In the genomic region with DNA sequence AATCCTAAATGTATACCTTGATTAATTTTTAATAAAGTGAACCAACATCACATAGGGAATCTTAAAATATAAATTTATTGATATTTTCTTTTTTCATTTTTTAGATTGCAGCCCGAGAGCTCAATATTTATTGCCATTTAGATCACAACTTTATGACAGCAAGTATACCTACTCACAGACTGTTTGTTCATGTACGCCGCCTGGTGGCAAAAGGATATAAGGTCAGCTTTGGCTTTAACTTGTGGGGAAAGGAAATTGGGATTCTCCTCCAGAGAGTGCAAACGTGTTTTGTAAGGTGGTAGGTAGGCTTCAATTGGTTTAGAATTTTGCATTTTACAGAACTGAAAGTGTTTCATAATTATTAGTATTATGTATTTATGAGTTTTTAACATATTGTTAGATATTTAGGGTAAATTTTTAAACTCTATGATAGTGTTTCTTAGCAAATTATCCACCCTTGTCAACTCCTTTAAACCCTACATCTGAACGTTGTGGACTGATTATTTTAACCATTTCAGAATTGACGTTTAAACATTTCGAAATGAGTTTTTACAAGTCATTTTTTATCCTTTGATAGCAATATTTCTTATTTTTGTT, we compare ENCODE assay signal across 7 cellular contexts. TPM values are rescaled to one million over a fixed set of nuclear protein-coding genes. Genes with fewer than 3 reads are reported as not detected.
A peak's percentile ranks its signal among the peaks of the same experiment; 100 is the strongest.
DNase-seq lines count a peak whose midpoint lies in the region; ATAC-seq and TF ChIP-seq lines count a peak whose summit lies in the region.

No MANE protein-coding gene starts in this region.

- no peak overlapping the region for H2BK120ac ChIP-seq in IMR-90 (ENCODE audit: low read depth, low read length)

- no peak overlapping the region for H2AFZ ChIP-seq in IMR-90 (replicated peaks; ENCODE audit: low read length, poor library complexity)

- H3K4me3 ChIP-seq in GM12865 (ENCODE audit: low read depth, low read length) (no peak overlapping the region), IMR-90 (ENCODE audit: insufficient read depth, low read depth, low read length) (no peak overlapping the region), fibroblast of mammary gland (ENCODE audit: control insufficient read depth, low read depth, low read length) (no peak overlapping the region), neutrophil (ENCODE audit: low read depth in 1 of 2, low read length in 1 of 2) (no peak overlapping the region), transverse colon (no peak overlapping the region)

- no peak overlapping the region for H3K56ac ChIP-seq in IMR-90 (ENCODE audit: extremely low read depth, insufficient read depth, low read length)

- POLR2A ChIA-PET in IMR-90 (lab: Charles Lee; ENCODE audit: unreplicated experiment), result interaction anchor here (0.5 kb wide), 1 partner anchor 774 kb away, joined by 4 read pairs; no protein-coding TSS in a partner anchor

- no peak for TF ChIP-seq EP300 in transverse colon (IDR thresholded peaks at IDR 0.05; ENCODE audit: low read depth)

- H3K79me1 ChIP-seq in IMR-90 (ENCODE audit: low read depth in 1 of 2, low read length in 2 of 2), result 0 out of 4 replicates have a peak, but pooled peaks cover 0 to 5% of the 10 kb centered on the region in 2 experiments

- H2BK15ac ChIP-seq in IMR-90 (ENCODE audit: low read depth, low read length), result no peak overlapping the region

- ATAC-seq in IMR-90 (ENCODE audit: low read depth), result peak; percentile 93

- no peaks in the 10 kb centered on the region for H3K27me3 ChIP-seq in IMR-90 (ENCODE audit: control insufficient read depth, insufficient read depth, low read length)
- H3K27me3 ChIP-seq in neutrophil, result no peaks in the 10 kb centered on the region
- H3K27me3 ChIP-seq in transverse colon, result no peaks in the 10 kb centered on the region

- TF ChIP-seq CTCF in GM12865 (IDR thresholded peaks at IDR 0.05; ENCODE audit: insufficient read depth, low read depth, low read length, missing control alignments) (peak; percentile 81), IMR-90 (conservative IDR thresholded peaks at IDR 0.05; ENCODE audit: low read depth, low read length) (peak; percentile 76), fibroblast of mammary gland (conservative IDR thresholded peaks at IDR 0.05; ENCODE audit: control insufficient read depth, insufficient read depth, low read depth, low read length) (peak; percentile 90), neutrophil (IDR thresholded peaks at IDR 0.05) (peak; percentile 87), transverse colon (IDR thresholded peaks at IDR 0.05) (peak; percentile 80 to 86 (median 84))

- no peak overlapping the region for H4K5ac ChIP-seq in IMR-90 (ENCODE audit: low read depth, low read length)

- no CpG with 5 or more reads among the region's 7 CpGs for WGBS in IMR-90 (ENCODE audit: extremely low coverage in 2 of 2, insufficient read length in 1 of 2), 2 experiments
- 13 to 19% methylated on average over 7 of the region's 7 CpGs for WGBS in transverse colon (ENCODE audit: low coverage in 1 of 2), 2 donors

- H3K23ac ChIP-seq in IMR-90 (ENCODE audit: low read depth, low read length), result no peak overlapping the region

- H4K20me1 ChIP-seq in IMR-90 (ENCODE audit: insufficient read depth, low read length), result no peaks in the 10 kb centered on the region

- H3K27ac ChIP-seq in IMR-90 (ENCODE audit: insufficient read depth, low read length) (no peak overlapping the region), neutrophil (no peak overlapping the region), transverse colon (no peak overlapping the region)

- no peak overlapping the region for H3K9ac ChIP-seq in IMR-90 (ENCODE audit: low read depth, low read length)

- H3K9me3 ChIP-seq in IMR-90 (ENCODE audit: control insufficient read depth, insufficient read depth, low read length) (no peaks in the 10 kb centered on the region), neutrophil (no peaks in the 10 kb centered on the region), transverse colon (no peaks in the 10 kb centered on the region)

- H4K91ac ChIP-seq in IMR-90 (ENCODE audit: insufficient read depth, low read depth, low read length), result no peak overlapping the region

- TF ChIP-seq POLR2A in IMR-90 (IDR thresholded peaks at IDR 0.05; ENCODE audit: low read depth, low read length) (no peak), transverse colon (IDR thresholded peaks at IDR 0.05) (no peak)

- H3K4me1 ChIP-seq in IMR-90 (ENCODE audit: control insufficient read depth, insufficient read depth, low read length), result no peaks in the 10 kb centered on the region; the same call in 1 of the 2 replicates
- peaks cover 0 to 3% of the 10 kb centered on the region in 2 experiments for H3K4me1 ChIP-seq in neutrophil (ENCODE audit: control insufficient read depth in 1 of 2, insufficient read depth in 1 of 2, low read depth in 1 of 2, low read length in 1 of 2)
- no peaks in the 10 kb centered on the region for H3K4me1 ChIP-seq in transverse colon

- no peak overlapping the region for H2BK20ac ChIP-seq in IMR-90 (ENCODE audit: low read depth, low read length)

- no TSS peak for BruUV-seq in IMR-90 (replicated peaks; lab: Mats Ljungman, UMichigan)

- H3K4me2 ChIP-seq in IMR-90 (ENCODE audit: low read depth, low read length), result no peak overlapping the region

- in situ Hi-C loops in IMR-90 (cut with MboI; ENCODE audit: low sequenced_read_pairs) (loop anchor here (5.0 to 10.0 kb wide), 2 partner anchors 190 to 577 kb away; no protein-coding TSS in a partner anchor), transverse colon (cut with MboI; ENCODE audit: low pct_ligation_motif_present in 1 of 4, low pct_unique_long_range_greater_than_20kb in 1 of 4, low sequenced_read_pairs in 3 of 4) (loop anchor here (10.0 to 25.0 kb wide), 2 partner anchors 185 to 187 kb away; a partner anchor contains a TSS)

- no peaks in the 10 kb centered on the region for H3K9me1 ChIP-seq in IMR-90 (ENCODE audit: insufficient read depth, low read length)

- intact Hi-C loops in IMR-90 (cut with micrococcal nuclease), result loop anchor here (2.0 to 5.0 kb wide), 3 partner anchors 183 to 580 kb away; a partner anchor contains a TSS
- intact Hi-C loops in transverse colon (cut with DNase I; ENCODE audit: low total_unique reads), result no loop called here

- no peak overlapping the region for H2AK5ac ChIP-seq in IMR-90 (ENCODE audit: low read depth, low read length)

- peak; percentile 73 for TF ChIP-seq RAD21 in IMR-90 (IDR thresholded peaks at IDR 0.05; ENCODE audit: low read length)

- no peak overlapping the region for H4K8ac ChIP-seq in IMR-90 (ENCODE audit: low read depth in 2 of 2, low read length in 2 of 2)

- no peak overlapping the region for H2AK9ac ChIP-seq in IMR-90 (replicated peaks; ENCODE audit: low read depth, low read length, poor library complexity)

- H2BK5ac ChIP-seq in IMR-90 (ENCODE audit: low read depth, low read length, poor library complexity, severe bottlenecking), result no peak overlapping the region

- H3K36me3 ChIP-seq in IMR-90 (ENCODE audit: control insufficient read depth, insufficient read depth, low read length) (peaks cover 16% of the 10 kb centered on the region), neutrophil (peaks cover 44% of the 10 kb centered on the region), transverse colon (peaks cover 0 to 39% (median 4%) of the 10 kb centered on the region in 4 donors)

- peak; percentile 77 for DNase-seq in GM12865 (ENCODE audit: low read depth)
- DNase-seq in IMR-90, result peak; percentile 72
- DNase-seq in RKO (ENCODE audit: low spot score), result peak; percentile 80
- peak; percentile 12 for DNase-seq in activated T-helper 1 cell treated with Interleukin-2 at 50 U/mL for 16 hours (ENCODE audit: low read depth)
- peak; percentile 76 for DNase-seq in fibroblast of mammary gland (ENCODE audit: low read depth)
- DNase-seq in transverse colon, result peak; percentile 79

- CTCF ChIA-PET in IMR-90 (lab: Yijun Ruan, JAX), result interaction anchor here (0.8 to 1.1 kb wide), 5 partner anchors 9 to 191 kb away, joined by 3 to 9 read pairs (median 4); no protein-coding TSS in a partner anchor

- no peak overlapping the region for H3K18ac ChIP-seq in IMR-90 (ENCODE audit: low read depth, low read length)

- no peak overlapping the region for H3K14ac ChIP-seq in IMR-90 (replicated peaks; ENCODE audit: low read depth, low read length)

- dilution Hi-C loops in IMR-90 (cut with HindIII; ENCODE audit: low sequenced_read_pairs, unreplicated experiment), result no loop called here

- no peak overlapping the region for H3K4ac ChIP-seq in IMR-90 (ENCODE audit: low read depth, low read length)

TF ChIP-seq in IMR-90, 13 proteins besides CTCF, POLR2A, EP300 and RAD21:
- peak; percentile 75 for TF ChIP-seq SMC3 (IDR thresholded peaks at IDR 0.05; ENCODE audit: low read depth, low read length)
- TF ChIP-seq MAZ (IDR thresholded peaks at IDR 0.05; ENCODE audit: borderline replicate concordance, low read depth, low read length), result no peak
- no peak for TF ChIP-seq CHD1 (IDR thresholded peaks at IDR 0.05; ENCODE audit: low read depth, low read length)
- TF ChIP-seq, protein P1, sequence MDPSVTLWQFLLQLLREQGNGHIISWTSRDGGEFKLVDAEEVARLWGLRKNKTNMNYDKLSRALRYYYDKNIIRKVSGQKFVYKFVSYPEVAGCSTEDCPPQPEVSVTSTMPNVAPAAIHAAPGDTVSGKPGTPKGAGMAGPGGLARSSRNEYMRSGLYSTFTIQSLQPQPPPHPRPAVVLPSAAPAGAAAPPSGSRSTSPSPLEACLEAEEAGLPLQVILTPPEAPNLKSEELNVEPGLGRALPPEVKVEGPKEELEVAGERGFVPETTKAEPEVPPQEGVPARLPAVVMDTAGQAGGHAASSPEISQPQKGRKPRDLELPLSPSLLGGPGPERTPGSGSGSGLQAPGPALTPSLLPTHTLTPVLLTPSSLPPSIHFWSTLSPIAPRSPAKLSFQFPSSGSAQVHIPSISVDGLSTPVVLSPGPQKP (IDR thresholded peaks at IDR 0.05; ENCODE audit: borderline replicate concordance, low read depth, low read length), result no peak
TF ChIP-seq in IMR-90: peak in this region for 1.

RNA-seq across cellular contexts. Expression of a gene that starts 17.5 kb away (rescaled TPM):
- total RNA-seq in IMR-90 (2012; rRNA removed), result 29.4 and 44.4 TPM in 2 replicates
- polyA plus RNA-seq in IMR-90 (2012; rRNA removed), result 16.5 and 20.6 TPM in 2 replicates
- 4.5 and 4.8 TPM in 2 replicates for polyA plus RNA-seq in IMR-90 (2012; cell fraction: cytosol; rRNA removed)
- 2.6 and 8.7 TPM in 2 replicates for polyA plus RNA-seq in IMR-90 (2012; cell fraction: nucleus; rRNA removed; ENCODE audit: low replicate concordance)
- total RNA-seq in transverse colon, result 10 to 100 TPM; 12.7 to 31.4 (median 26.8) TPM

RNA-seq across cellular contexts. Expression of a gene that starts 17.8 kb away (rescaled TPM):
- total RNA-seq in IMR-90 (2012; rRNA removed) (13.3 and 16.9 TPM in 2 replicates), transverse colon (10 to 100 TPM in 3 of 4 donors, 1 to 10 TPM in 1; 6.4 to 22.2 (median 17.2) TPM)
- 3.8 and 4.6 TPM in 2 replicates for polyA plus RNA-seq in IMR-90 (2012; rRNA removed)
- polyA plus RNA-seq in IMR-90 (2012; cell fraction: cytosol; rRNA removed), result 0.92 and 1.1 TPM in 2 replicates
- polyA plus RNA-seq in IMR-90 (2012; cell fraction: nucleus; rRNA removed; ENCODE audit: low replicate concordance), result 0.32 and 2.5 TPM in 2 replicates

Comparison
In these comparisons a context has a peak if more than half of its experiments do, and no peak if none do; other contexts are left out.
1. DNase-seq: peak in every context shown above with its lines; median percentile 80 in RKO; 79 in transverse colon; 77 in GM12865; 76 in fibroblast of mammary gland; 72 in IMR-90; 12 in activated T-helper 1 cell treated with Interleukin-2 at 50 U/mL for 16 hours.